In the genomic region with DNA sequence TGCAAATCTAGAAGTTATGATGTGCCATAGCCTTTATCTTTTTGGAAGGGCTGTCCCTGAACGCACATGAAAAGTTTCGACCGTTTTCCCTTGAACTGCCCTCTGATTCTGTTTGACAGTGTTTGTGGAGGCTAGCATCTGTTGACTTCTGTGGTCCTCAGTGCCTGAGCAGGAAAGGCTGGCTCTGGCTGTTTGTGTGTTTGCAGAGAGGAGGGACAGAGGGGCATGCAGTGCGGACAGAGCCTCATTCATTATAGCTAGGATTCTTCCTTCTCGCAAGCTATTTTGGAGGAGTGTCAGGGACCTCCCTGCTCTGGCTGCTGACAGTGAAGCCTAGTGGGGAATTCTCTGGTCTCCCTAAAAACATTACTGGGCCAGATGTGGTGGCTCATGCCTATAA, we compare ENCODE assay signal across 28 cellular contexts.
"Had no signal": no experiment of that assay in that cellular context is flagged by ENCODE, and none has a peak within 500 bp of the region (broad histone marks: within the 10 kb centered on the region; RNA-seq: fewer than 3 reads in every experiment).

No MANE protein-coding gene starts in this region.

- H3K27ac ChIP-seq: KMS-11, SK-N-MC had no signal

- H3K9me3 Mint-ChIP-seq: activated B cell treated with CpG ODN at 0.5 μM for 24 hours; activated CD4-positive, alpha-beta T cell treated with anti-CD3 and anti-CD28 coated beads, Interleukin-2, amount 10 ng/mL, durations not matched to agents 24 days and 14 days; activated T-cell treated with anti-CD3 and anti-CD28 coated beads, Interleukin-2, amount 50 U/mL, for 4 hours; T-cell had no signal

- H3K4me1 Mint-ChIP-seq: activated B cell treated with CpG ODN at 0.5 μM for 24 hours; activated CD4-positive, alpha-beta T cell treated with anti-CD3 and anti-CD28 coated beads, Interleukin-2, amount 10 ng/mL, durations not matched to agents 24 days and 14 days; T-cell had no signal

- H3K4me2 ChIP-seq: KMS-11 had no signal

- H3K27me3 Mint-ChIP-seq: activated B cell treated with CpG ODN at 0.5 μM for 24 hours; activated CD4-positive, alpha-beta T cell treated with anti-CD3 and anti-CD28 coated beads, Interleukin-2, amount 10 ng/mL, durations not matched to agents 24 days and 14 days; activated naive CD8-positive, alpha-beta T cell; T-cell had no signal

- H3K4me3 Mint-ChIP-seq: activated B cell treated with CpG ODN at 0.5 μM for 24 hours; activated CD4-positive, alpha-beta T cell treated with anti-CD3 and anti-CD28 coated beads, Interleukin-2, amount 10 ng/mL, durations not matched to agents 24 days and 14 days; activated naive CD8-positive, alpha-beta T cell; activated T-cell treated with anti-CD3 and anti-CD28 coated beads, Interleukin-2, amount 50 U/mL, for 4 hours; T-cell had no signal

- H3K27me3 ChIP-seq: MG63 had no signal

- H3K27ac Mint-ChIP-seq: activated B cell treated with CpG ODN at 0.5 μM for 24 hours; activated CD4-positive, alpha-beta T cell treated with anti-CD3 and anti-CD28 coated beads, Interleukin-2, amount 10 ng/mL, durations not matched to agents 24 days and 14 days; activated naive CD8-positive, alpha-beta T cell; T-cell had no signal

- H3K9ac ChIP-seq: KMS-11 had no signal

- H3K9me3 ChIP-seq: MG63 had no signal

- FAIRE-seq: TTC549 had no signal

- H3K4me3 ChIP-seq: MG63, SK-N-MC had no signal

- H3K36me3 ChIP-seq: MG63 had no signal

- DNase-seq: activated B cell treated with CpG ODN at 0.5 μM for 24 hours; activated CD4-positive, alpha-beta T cell treated with anti-CD3 and anti-CD28 coated beads for 1 hour; activated CD4-positive, alpha-beta T cell treated with anti-CD3 and anti-CD28 coated beads, Interleukin-2, amount 10 ng/mL, durations not matched to agents 24 days and 14 days; activated CD4-positive, alpha-beta T cell treated with anti-CD3 and anti-CD28 coated beads, Interleukin-2, amount 50 U/mL, for 48 hours; activated CD8-positive, alpha-beta memory T cell treated with anti-CD3 and anti-CD28 coated beads for 24 hours; activated effector memory CD4-positive, alpha-beta T cell treated with anti-CD3 and anti-CD28 coated beads, Interleukin-2, amount 50 U/mL, for 16 hours; activated naive CD4-positive, alpha-beta T cell treated with Interleukin-2 at 50 U/mL for 16 hours; activated T-cell treated with anti-CD3 and anti-CD28 coated beads, Interleukin-2, amount 50 U/mL, for 4 hours; MG63; MV-4-11; NCI-H1092 treated with DMSO at 0.1 percent for 48 hours; NCI-H1417 treated with DMSO at 0.1 percent for 48 hours; NCI-H1694; NCI-H2029 treated with DMSO at 0.1 percent for 48 hours; NCI-H345; NCI-H510A; NCI-H526 treated with DMSO at 0.1 percent for 48 hours; NCI-H82; RPMI8226; T-cell; T-helper 2 cell; T1000 had no signal

- ATAC-seq: activated T-cell treated with anti-CD3 and anti-CD28 coated beads, Interleukin-2, amount 50 U/mL, for 4 hours; Panc1; Right ventricle myocardium inferior; T-cell had no signal
